ENCODE assay signal across 37 cellular contexts in genomic region chr18:49558356-49558755, GRCh38. TPM values are rescaled to one million over a fixed set of nuclear protein-coding genes. Genes with fewer than 3 reads are reported as not detected.
"Had no signal": no experiment of that assay in that cellular context is flagged by ENCODE, and none has a peak within 500 bp of the region (broad histone marks: within the 10 kb centered on the region; RNA-seq: fewer than 3 reads in every experiment).

No MANE protein-coding gene starts in this region.

- H3K27ac Mint-ChIP-seq: activated B cell treated with CpG ODN at 0.5 μM for 24 hours; activated CD4-positive, alpha-beta memory T cell treated with anti-CD3 and anti-CD28 coated beads for 36 hours; activated CD4-positive, alpha-beta T cell treated with anti-CD3 and anti-CD28 coated beads, Interleukin-2, amount 10 ng/mL, durations not matched to agents 24 days and 14 days; activated CD8-positive, alpha-beta T cell treated with anti-CD3 and anti-CD28 coated beads for 36 hours; activated naive CD4-positive, alpha-beta T cell treated with anti-CD3 and anti-CD28 coated beads for 36 hours; activated naive CD4-positive, alpha-beta T cell treated with anti-CD3 and anti-CD28 coated beads, Interleukin-2, amount 50 U/mL, for 72 hours; activated naive CD8-positive, alpha-beta T cell treated with anti-CD3 and anti-CD28 coated beads for 36 hours; activated T-cell treated with anti-CD3 and anti-CD28 coated beads, Interleukin-2, amount 50 U/mL, for 72 hours; activated T-helper 1 cell treated with anti-CD3 and anti-CD28 coated beads, Interleukin-12 subunit alpha, Interleukin-12 subunit beta, Interleukin-2, Interleukin-4 antibody, amounts not matched to agents 30 ng/mL and 10 ng/mL and 1 ng/mL, durations not matched to agents 14 hours and 24 hours and 36 hours; activated T-helper 17 cell treated with anti-CD3 and anti-CD28 coated beads, Interleukin-2, amount 50 U/mL, for 72 hours; T-helper 1 cell treated with Interleukin-12 subunit alpha and Interleukin-12 subunit beta and Interleukin-4 antibody, amounts not matched to agents 30 μg/mL and 1 μg/mL, for 36 hours; T-helper 2 cell treated with Interferon-gamma antibody and Interleukin-4, amounts not matched to agents 5 μg/mL and 100 μg/mL, for 36 hours had no signal

- H3K36me3 Mint-ChIP-seq: activated CD4-positive, alpha-beta memory T cell treated with anti-CD3 and anti-CD28 coated beads for 36 hours; activated naive CD8-positive, alpha-beta T cell treated with anti-CD3 and anti-CD28 coated beads for 36 hours had no signal

- H3K9me3 Mint-ChIP-seq: activated B cell treated with CpG ODN at 0.5 μM for 24 hours; activated CD4-positive, alpha-beta memory T cell treated with anti-CD3 and anti-CD28 coated beads for 36 hours; activated CD4-positive, alpha-beta T cell treated with anti-CD3 and anti-CD28 coated beads, Interleukin-2, amount 10 ng/mL, durations not matched to agents 24 days and 14 days; activated CD8-positive, alpha-beta T cell treated with anti-CD3 and anti-CD28 coated beads for 36 hours; activated naive CD4-positive, alpha-beta T cell treated with anti-CD3 and anti-CD28 coated beads for 36 hours; activated naive CD4-positive, alpha-beta T cell treated with anti-CD3 and anti-CD28 coated beads, Interleukin-2, amount 50 U/mL, for 72 hours; activated naive CD8-positive, alpha-beta T cell treated with anti-CD3 and anti-CD28 coated beads for 36 hours; activated T-cell treated with anti-CD3 and anti-CD28 coated beads, Interleukin-2, amount 50 U/mL, for 4 hours; activated T-cell treated with anti-CD3 and anti-CD28 coated beads, Interleukin-2, amount 50 U/mL, for 72 hours; activated T-helper 1 cell treated with anti-CD3 and anti-CD28 coated beads, Interleukin-12 subunit alpha, Interleukin-12 subunit beta, Interleukin-2, Interleukin-4 antibody, amounts not matched to agents 30 ng/mL and 10 ng/mL and 1 ng/mL, durations not matched to agents 14 hours and 24 hours and 36 hours; activated T-helper 17 cell treated with anti-CD3 and anti-CD28 coated beads, Interleukin-2, amount 50 U/mL, for 72 hours; T-helper 1 cell treated with Interleukin-12 subunit alpha and Interleukin-12 subunit beta and Interleukin-4 antibody, amounts not matched to agents 30 μg/mL and 1 μg/mL, for 36 hours; T-helper 2 cell treated with Interferon-gamma antibody and Interleukin-4, amounts not matched to agents 5 μg/mL and 100 μg/mL, for 36 hours had no signal

- H3K9me3 ChIP-seq: adrenal gland, body of pancreas, breast epithelium had no signal

- H3K4me3 Mint-ChIP-seq: activated B cell treated with CpG ODN at 0.5 μM for 24 hours; activated CD4-positive, alpha-beta memory T cell treated with anti-CD3 and anti-CD28 coated beads for 36 hours; activated CD4-positive, alpha-beta T cell treated with anti-CD3 and anti-CD28 coated beads, Interleukin-2, amount 10 ng/mL, durations not matched to agents 24 days and 14 days; activated CD8-positive, alpha-beta T cell treated with anti-CD3 and anti-CD28 coated beads for 36 hours; activated naive CD4-positive, alpha-beta T cell treated with anti-CD3 and anti-CD28 coated beads for 36 hours; activated naive CD8-positive, alpha-beta T cell treated with anti-CD3 and anti-CD28 coated beads for 36 hours; activated T-cell treated with anti-CD3 and anti-CD28 coated beads, Interleukin-2, amount 50 U/mL, for 4 hours; activated T-cell treated with anti-CD3 and anti-CD28 coated beads, Interleukin-2, amount 50 U/mL, for 72 hours; activated T-helper 1 cell treated with anti-CD3 and anti-CD28 coated beads, Interleukin-12 subunit alpha, Interleukin-12 subunit beta, Interleukin-2, Interleukin-4 antibody, amounts not matched to agents 30 ng/mL and 10 ng/mL and 1 ng/mL, durations not matched to agents 14 hours and 24 hours and 36 hours; activated T-helper 17 cell treated with anti-CD3 and anti-CD28 coated beads, Interleukin-2, amount 50 U/mL, for 72 hours; T-helper 1 cell treated with Interleukin-12 subunit alpha and Interleukin-12 subunit beta and Interleukin-4 antibody, amounts not matched to agents 30 μg/mL and 1 μg/mL, for 36 hours; T-helper 2 cell treated with Interferon-gamma antibody and Interleukin-4, amounts not matched to agents 5 μg/mL and 100 μg/mL, for 36 hours had no signal

- H3K4me3 ChIP-seq: adrenal gland, body of pancreas, breast epithelium had no signal

- H3K36me3 ChIP-seq: adrenal gland, brain microvascular endothelial cell, breast epithelium had no signal

- H3K27ac ChIP-seq: adrenal gland, body of pancreas, brain microvascular endothelial cell, breast epithelium, VCaP had no signal

- ATAC-seq: activated CD8-positive, alpha-beta T cell treated with anti-CD3 and anti-CD28 coated beads for 36 hours; activated naive CD4-positive, alpha-beta T cell treated with anti-CD3 and anti-CD28 coated beads, Interleukin-2, amount 50 U/mL, for 72 hours; activated T-cell treated with anti-CD3 and anti-CD28 coated beads, Interleukin-2, amount 50 U/mL, for 4 hours; activated T-cell treated with anti-CD3 and anti-CD28 coated beads, Interleukin-2, amount 50 U/mL, for 72 hours; activated T-helper 17 cell treated with anti-CD3 and anti-CD28 coated beads, Interleukin-2, amount 50 U/mL, for 72 hours; body of pancreas had no signal

- DNase-seq: activated B cell treated with CpG ODN at 0.5 μM for 24 hours; activated CD4-positive, alpha-beta memory T cell treated with anti-CD3 and anti-CD28 coated beads for 36 hours; activated CD4-positive, alpha-beta T cell treated with anti-CD3 and anti-CD28 coated beads for 4 hours; activated CD4-positive, alpha-beta T cell treated with anti-CD3 and anti-CD28 coated beads, Interleukin-2, amount 10 ng/mL, durations not matched to agents 24 days and 14 days; activated CD4-positive, alpha-beta T cell treated with anti-CD3 and anti-CD28 coated beads, Interleukin-2, amount 50 U/mL, for 1 hour; activated CD4-positive, alpha-beta T cell treated with anti-CD3 and anti-CD28 coated beads, Interleukin-2, amount 50 U/mL, for 4 hours; activated CD4-positive, CD25-positive, alpha-beta regulatory T cell treated with anti-CD3 and anti-CD28 coated beads, Interleukin-2, amount 50 U/mL, for 72 hours; activated CD8-positive, alpha-beta memory T cell treated with anti-CD3 and anti-CD28 coated beads, Interleukin-2, amount 50 U/mL, for 4 hours; activated CD8-positive, alpha-beta T cell treated with anti-CD3 and anti-CD28 coated beads for 36 hours; activated effector memory CD4-positive, alpha-beta T cell treated with anti-CD3 and anti-CD28 coated beads, Interleukin-2, amount 50 U/mL, for 16 hours; activated gamma-delta T cell treated with Interleukin-2 at 50 U/mL for 16 hours; activated naive CD4-positive, alpha-beta T cell; activated naive CD4-positive, alpha-beta T cell treated with anti-CD3 and anti-CD28 coated beads for 36 hours; activated naive CD4-positive, alpha-beta T cell treated with anti-CD3 and anti-CD28 coated beads, Interleukin-2, amount 50 U/mL, for 16 hours; activated naive CD8-positive, alpha-beta T cell treated with anti-CD3 and anti-CD28 coated beads for 36 hours; activated T-cell treated with anti-CD3 and anti-CD28 coated beads for 4 hours; activated T-cell treated with anti-CD3 and anti-CD28 coated beads, Interleukin-2, amount 50 U/mL, for 1 hour; activated T-cell treated with anti-CD3 and anti-CD28 coated beads, Interleukin-2, amount 50 U/mL, for 4 hours; activated T-cell treated with anti-CD3 and anti-CD28 coated beads, Interleukin-2, amount 50 U/mL, for 72 hours; amniotic stem cell; aorta; body of pancreas; brain microvascular endothelial cell; central memory CD4-positive, alpha-beta T cell; T-helper 1 cell; T-helper 2 cell; T-helper 9 cell had no signal

- H3K27me3 ChIP-seq: body of pancreas had no signal

- FAIRE-seq: astrocyte, TTC549 had no signal

- H3K4me1 Mint-ChIP-seq: activated T-helper 17 cell treated with anti-CD3 and anti-CD28 coated beads, Interleukin-2, amount 50 U/mL, for 72 hours had no signal

RNA-seq across cellular contexts. Expression of gene LIPG, which starts 3.5 kb away (rescaled TPM):
- total RNA-seq: activated T-helper 17 cell treated with anti-CD3 and anti-CD28 coated beads, Interleukin-2, amount 50 U/mL, for 72 hours had no signal
